8 cellular contexts compared by ENCODE assay signal in the genomic region with DNA sequence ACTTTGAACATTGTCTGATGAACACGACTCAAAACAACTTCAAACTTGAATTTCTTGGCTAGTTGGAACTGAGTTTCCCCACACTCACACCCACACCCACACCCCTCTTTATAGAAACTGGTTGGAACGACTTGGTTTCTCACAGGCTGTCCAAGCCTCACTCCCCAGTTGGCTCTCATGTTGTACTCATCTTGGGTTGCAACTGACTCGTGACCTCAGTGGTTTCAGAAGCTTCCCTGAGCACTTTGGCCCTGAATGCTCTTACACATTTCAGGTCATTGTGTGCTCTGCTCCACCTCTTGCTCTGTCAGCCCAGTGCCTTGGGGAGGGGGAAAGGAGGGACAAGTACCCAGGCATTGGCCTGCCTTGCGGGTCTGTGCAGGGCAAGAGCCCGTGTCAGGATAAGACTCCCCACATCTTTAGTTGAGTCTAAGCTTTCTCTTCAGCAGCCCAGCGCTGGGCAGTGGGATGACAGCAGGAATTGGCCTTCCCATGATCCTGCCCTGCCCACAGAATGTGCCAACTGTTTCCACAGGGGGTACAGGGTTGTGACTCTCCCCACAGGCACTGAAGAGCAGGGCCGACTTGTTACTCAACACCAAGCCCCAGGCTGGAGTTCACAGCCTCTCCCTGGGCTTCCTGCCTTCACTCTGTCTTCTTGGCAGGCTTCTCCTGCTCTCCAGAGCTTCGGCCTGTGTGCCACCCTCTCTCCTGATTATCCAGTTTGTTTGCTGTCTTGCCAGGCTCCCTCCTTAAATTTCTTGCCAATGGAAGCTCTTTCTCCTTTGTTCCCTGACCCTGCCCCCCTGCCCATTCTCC.
A peak's percentile ranks its signal among the peaks of the same experiment; 100 is the strongest.
DNase-seq lines count a peak whose midpoint lies in the region; ATAC-seq and TF ChIP-seq lines count a peak whose summit lies in the region.

No MANE protein-coding gene starts in this region.

- H3K36me3 ChIP-seq in HCT116 (ENCODE audit: control insufficient read depth in 1 of 2, insufficient read depth in 2 of 2, low read length in 2 of 2) (no peaks in the 10 kb centered on the region), thoracic aorta (no peaks in the 10 kb centered on the region), BE2C (no peaks in the 10 kb centered on the region; the same call in 1 of the 2 replicates)

- H3K9me2 ChIP-seq in HCT116 (ENCODE audit: insufficient read depth) = no peaks in the 10 kb centered on the region

- H3K4me3 ChIP-seq in HCT116 (replicated peaks in 1 of 2; ENCODE audit: low read depth in 1 of 2, low read length in 2 of 2) = no peak overlapping the region
- H3K4me3 ChIP-seq in thoracic aorta = no peak overlapping the region
- H3K4me3 ChIP-seq in BE2C (ENCODE audit: low read depth, low read length) = no peak overlapping the region

- no peaks in the 10 kb centered on the region for H4K20me1 ChIP-seq in HCT116 (ENCODE audit: insufficient read depth)

- H3K4me3 Mint-ChIP-seq in activated naive CD8-positive, alpha-beta T cell treated with anti-CD3 and anti-CD28 coated beads, Interleukin-2, amount 10 ng/mL, durations not matched to agents 7 days and 5 days = no peak overlapping the region
- peak overlapping the region; percentile 71 to 80 (median 79) for H3K4me3 Mint-ChIP-seq in immature natural killer cell

- H3K27ac ChIP-seq in HCT116 (ENCODE audit: low read depth, low read length) (no peak overlapping the region), thoracic aorta (peak overlapping the region; percentile 45 to 49)

- peaks cover 2% of the 10 kb centered on the region for H3K27me3 Mint-ChIP-seq in activated naive CD8-positive, alpha-beta T cell treated with anti-CD3 and anti-CD28 coated beads, Interleukin-2, amount 10 ng/mL, durations not matched to agents 7 days and 5 days
- H3K27me3 Mint-ChIP-seq in immature natural killer cell (ENCODE audit: low read depth in 3 of 3) = peaks cover 0 to 2% (median 0%) of the 10 kb centered on the region in 3 donors

- peak overlapping the region; percentile 64 for H3K27ac Mint-ChIP-seq in activated naive CD8-positive, alpha-beta T cell treated with anti-CD3 and anti-CD28 coated beads, Interleukin-2, amount 10 ng/mL, durations not matched to agents 7 days and 5 days
- peak overlapping the region; percentile 3 to 94 (median 88) for H3K27ac Mint-ChIP-seq in immature natural killer cell

- intact Hi-C loops in HCT116 (cut with micrococcal nuclease) = no loop called here

- TF ChIP-seq POLR2A in HCT116 (IDR thresholded peaks at IDR 0.05; ENCODE audit: borderline replicate concordance, extremely low read depth, insufficient read depth, insufficient read length) = no peak

- H3K27me3 ChIP-seq in HCT116 (ENCODE audit: insufficient read depth, low read length) (no peaks in the 10 kb centered on the region), thoracic aorta (replicated peaks; ENCODE audit: insufficient read depth) (no peaks in the 10 kb centered on the region), BE2C (no peaks in the 10 kb centered on the region)

- no peak for TF ChIP-seq RAD21 in HCT116 (IDR thresholded peaks at IDR 0.05; ENCODE audit: low read depth)

- H3K4me1 Mint-ChIP-seq in activated naive CD8-positive, alpha-beta T cell treated with anti-CD3 and anti-CD28 coated beads, Interleukin-2, amount 10 ng/mL, durations not matched to agents 7 days and 5 days = peaks cover 6% of the 10 kb centered on the region
- peaks cover 31 to 35% of the 10 kb centered on the region in 2 donors for H3K4me1 Mint-ChIP-seq in immature natural killer cell

- H3K79me2 ChIP-seq in HCT116 (ENCODE audit: insufficient read depth, low read length) = no peaks in the 10 kb centered on the region

- CTCF ChIA-PET in HCT116 (lab: Charles Lee) = interaction anchor here (0.6 kb wide), 1 partner anchor 15 kb away, joined by 4 read pairs; no protein-coding TSS in a partner anchor

- POLR2A ChIA-PET in HCT116 (lab: Charles Lee) = no interaction called here
- POLR2A ChIA-PET in activated naive CD8-positive, alpha-beta T cell treated with anti-CD3 and anti-CD28 coated beads, Interleukin-2, amount 10 ng/mL, durations not matched to agents 7 days and 5 days (lab: Charles Lee) = interaction anchor here (2.1 kb wide), 1 partner anchor 105 kb away, joined by 5 read pairs; the partner anchor contains the start of gene RTN4

- H3K9me3 Mint-ChIP-seq in activated naive CD8-positive, alpha-beta T cell treated with anti-CD3 and anti-CD28 coated beads, Interleukin-2, amount 10 ng/mL, durations not matched to agents 7 days and 5 days = no peaks in the 10 kb centered on the region
- no peaks in the 10 kb centered on the region for H3K9me3 Mint-ChIP-seq in immature natural killer cell

- no peaks in the 10 kb centered on the region for H3K9me3 ChIP-seq in HCT116 (ENCODE audit: control insufficient read depth in 1 of 2, insufficient read depth in 1 of 2, low read depth in 1 of 2, low read length in 2 of 2)
- no peaks in the 10 kb centered on the region for H3K9me3 ChIP-seq in thoracic aorta
- no peaks in the 10 kb centered on the region for H3K9me3 ChIP-seq in BE2C

- no peaks in the 10 kb centered on the region for H3K36me3 Mint-ChIP-seq in activated naive CD8-positive, alpha-beta T cell treated with anti-CD3 and anti-CD28 coated beads, Interleukin-2, amount 10 ng/mL, durations not matched to agents 7 days and 5 days
- peaks cover 0 to 3% (median 0%) of the 10 kb centered on the region in 3 donors for H3K36me3 Mint-ChIP-seq in immature natural killer cell

- H2AFZ ChIP-seq in HCT116 (ENCODE audit: low read depth, low read length, poor library complexity, severe bottlenecking) = no peak overlapping the region

- no TSS peak for BruUV-seq in HCT116 (replicated peaks; lab: Mats Ljungman, UMichigan)

- no peak overlapping the region for H3K9ac ChIP-seq in HCT116 (ENCODE audit: low read length)

- no peak for TF ChIP-seq CTCF in HCT116 (IDR thresholded peaks at IDR 0.05 in 2 of 3, conservative IDR thresholded peaks at IDR 0.05 in 1 of 3; ENCODE audit: borderline replicate concordance in 1 of 3, insufficient read depth in 1 of 3, low read depth in 2 of 3, low read length in 2 of 3)
- TF ChIP-seq CTCF in thoracic aorta (IDR thresholded peaks at IDR 0.05) = no peak
- no peak for TF ChIP-seq CTCF in BE2C (IDR thresholded peaks at IDR 0.05; ENCODE audit: low read depth, low read length)

- H3K4me1 ChIP-seq in HCT116 (ENCODE audit: control insufficient read depth in 1 of 2, insufficient read depth in 2 of 2, low read length in 2 of 2) (peaks cover 0 to 11% of the 10 kb centered on the region in 2 experiments; a peak in 2 of 4 replicates), thoracic aorta (ENCODE audit: control insufficient read depth in 1 of 2, low read depth in 2 of 2) (peaks cover 9 to 17% of the 10 kb centered on the region in 2 donors), BE2C (no peaks in the 10 kb centered on the region)

- H3K4me2 ChIP-seq in HCT116 (ENCODE audit: low read length) = peak overlapping the region; percentile 19; the same call in 1 of the 2 replicates

- ATAC-seq in HCT116 = 0 out of 2 replicates have a peak, but pooled peaks have one; percentile 27
- no peak for ATAC-seq in activated naive CD8-positive, alpha-beta T cell treated with anti-CD3 and anti-CD28 coated beads, Interleukin-2, amount 10 ng/mL, durations not matched to agents 7 days and 5 days (ENCODE audit: low read depth)
- ATAC-seq in thoracic aorta (ENCODE audit: insufficient number of reproducible peaks, low FRiP score, low read depth) = peak; percentile 61
- no peak for ATAC-seq in HG03565 (IDR thresholded peaks at IDR 0.05; ENCODE audit: unreplicated experiment)

- RAD21 ChIA-PET in HCT116 (lab: Charles Lee; ENCODE audit: low non-redundant PET in 1 of 2, low total read pairs in 2 of 2, uncharacterized antibody in 2 of 2, unreplicated experiment in 2 of 2) = no interaction called here

- DNase-seq in DMS79 treated with DMSO at 0.1 percent for 48 hours (lab: John Stamatoyannopoulos, UW) (peak; percentile 77), HCT116 (ENCODE audit: low read depth, low spot score) (no peak), immature natural killer cell (peak in 1 of 3 donors; percentile 11), thoracic aorta (ENCODE audit: low spot score) (peak; percentile 28), retina (no peak), BE2C (no peak)
- DNase-seq in activated naive CD8-positive, alpha-beta T cell treated with anti-CD3 and anti-CD28 coated beads, Interleukin-2, amount 10 ng/mL, durations not matched to agents 7 days and 5 days = no peak

TF ChIP-seq in HCT116, 20 proteins besides CTCF, POLR2A, EP300 and RAD21 (continues in another document):
- no peak for TF ChIP-seq EGR1 (IDR thresholded peaks at IDR 0.05; ENCODE audit: low read depth)
- TF ChIP-seq SRF (IDR thresholded peaks at IDR 0.05; ENCODE audit: low read depth) = no peak
- no peak for TF ChIP-seq POLR2AphosphoS5 (IDR thresholded peaks at IDR 0.05; ENCODE audit: low read depth, low read length)
- TF ChIP-seq ZFX (IDR thresholded peaks at IDR 0.05) = no peak
- no peak for TF ChIP-seq TCF7L2 (IDR thresholded peaks at IDR 0.05; ENCODE audit: borderline replicate concordance, extremely low read depth, insufficient read depth, insufficient read length)
- no peak for TF ChIP-seq ZBTB33 (IDR thresholded peaks at IDR 0.05; ENCODE audit: extremely low read depth, insufficient replicate concordance, low read length)

Comparison
In these comparisons a context has a peak if more than half of its experiments do, and no peak if none do; other contexts are left out.
1. DNase-seq: peak in DMS79 treated with DMSO at 0.1 percent for 48 hours (single experiment) and thoracic aorta (single experiment); none in HCT116 (single experiment), activated naive CD8-positive, alpha-beta T cell treated with anti-CD3 and anti-CD28 coated beads, Interleukin-2, amount 10 ng/mL, durations not matched to agents 7 days and 5 days (single experiment), retina (single experiment) and BE2C (single experiment).
2. ATAC-seq: peak in HCT116 (single experiment) and thoracic aorta (single experiment); none in activated naive CD8-positive, alpha-beta T cell treated with anti-CD3 and anti-CD28 coated beads, Interleukin-2, amount 10 ng/mL, durations not matched to agents 7 days and 5 days (single experiment) and HG03565 (single experiment).